ENCODE assay signal across 8 cellular contexts in genomic region chr20:8131598-8132014, GRCh38. TPM values are rescaled to one million over a fixed set of nuclear protein-coding genes. Genes with fewer than 3 reads are reported as not detected.
DNase-seq lines count a peak whose midpoint lies in the region; ATAC-seq and TF ChIP-seq lines count a peak whose summit lies in the region.

No MANE protein-coding gene starts in this region.

- no peaks in the 10 kb centered on the region for H3K9me3 ChIP-seq in BLaER1

- H4K20me1 ChIP-seq in BLaER1, result no peaks in the 10 kb centered on the region

- H3K27me3 ChIP-seq in BLaER1, result peaks cover 9% of the 10 kb centered on the region; the same call in 1 of the 2 replicates

- ATAC-seq in GM21360 (IDR thresholded peaks at IDR 0.05; ENCODE audit: unreplicated experiment), result peak; percentile 4

- H3K4me2 ChIP-seq in BLaER1, result peak overlapping the region; percentile 76

- no peak overlapping the region for H3K27ac ChIP-seq in BLaER1

- H3K9me3 Mint-ChIP-seq in chondrocyte (ENCODE audit: low read depth) (no peaks in the 10 kb centered on the region), mesothelial cell of epicardium (no peaks in the 10 kb centered on the region)

- peak; percentile 75 for DNase-seq in NCI-H1105 treated with DMSO at 0.1 percent for 48 hours (lab: John Stamatoyannopoulos, UW)
- DNase-seq in chondrocyte (ENCODE audit: low spot score), result no peak
- no peak for DNase-seq in mesothelial cell of epicardium (ENCODE audit: low spot score in 2 of 2, unreplicated experiment in 2 of 2)
- no peak for DNase-seq in HuH-7 (ENCODE audit: low spot score)
- DNase-seq in germinal center (ENCODE audit: low spot score), result no peak
- no peak for DNase-seq in HUDEP-2 (lab: John Stamatoyannopoulos, UW; ENCODE audit: unreplicated experiment in 76 of 76)

- H3K27me3 Mint-ChIP-seq in chondrocyte (ENCODE audit: low read depth) (peaks cover 14% of the 10 kb centered on the region), mesothelial cell of epicardium (ENCODE audit: low read depth) (peaks cover 32% of the 10 kb centered on the region)

- H3K36me3 Mint-ChIP-seq in chondrocyte (ENCODE audit: low read depth) (no peaks in the 10 kb centered on the region), mesothelial cell of epicardium (no peaks in the 10 kb centered on the region)

- H3K4me1 Mint-ChIP-seq in chondrocyte (ENCODE audit: low read depth), result peaks cover 26% of the 10 kb centered on the region
- peaks cover 53% of the 10 kb centered on the region for H3K4me1 Mint-ChIP-seq in mesothelial cell of epicardium

- H3K4me1 ChIP-seq in BLaER1, result peaks cover 28% of the 10 kb centered on the region

- peak overlapping the region; percentile 37; the same call in 1 of the 2 replicates for H3K9ac ChIP-seq in BLaER1

- no peak for TF ChIP-seq CTCF in chondrocyte (IDR thresholded peaks at IDR 0.05)
- TF ChIP-seq CTCF in mesothelial cell of epicardium (IDR thresholded peaks at IDR 0.05; ENCODE audit: unreplicated experiment), result no peak

- peak overlapping the region; percentile 63 for H3K27ac Mint-ChIP-seq in chondrocyte (ENCODE audit: unreplicated experiment)
- H3K27ac Mint-ChIP-seq in mesothelial cell of epicardium, result peak overlapping the region; percentile 91

- no peaks in the 10 kb centered on the region for H3K36me3 ChIP-seq in BLaER1

- peak overlapping the region; percentile 90 for H3K4me3 ChIP-seq in BLaER1

- H3K4me3 Mint-ChIP-seq in chondrocyte (ENCODE audit: unreplicated experiment) (peak overlapping the region; percentile 80), mesothelial cell of epicardium (peak overlapping the region; percentile 80)

RNA-seq across cellular contexts. Expression of gene PLCB1, which starts 0.5 kb away (rescaled TPM):
- 10.8 to 15.3 TPM (median 11.4 TPM) in 3 replicates for total RNA-seq in chondrocyte
- total RNA-seq in mesothelial cell of epicardium, result 35.4 to 41.5 TPM (median 35.4 TPM) in 3 replicates
